10 cellular contexts compared by ENCODE assay signal in the genomic region with DNA sequence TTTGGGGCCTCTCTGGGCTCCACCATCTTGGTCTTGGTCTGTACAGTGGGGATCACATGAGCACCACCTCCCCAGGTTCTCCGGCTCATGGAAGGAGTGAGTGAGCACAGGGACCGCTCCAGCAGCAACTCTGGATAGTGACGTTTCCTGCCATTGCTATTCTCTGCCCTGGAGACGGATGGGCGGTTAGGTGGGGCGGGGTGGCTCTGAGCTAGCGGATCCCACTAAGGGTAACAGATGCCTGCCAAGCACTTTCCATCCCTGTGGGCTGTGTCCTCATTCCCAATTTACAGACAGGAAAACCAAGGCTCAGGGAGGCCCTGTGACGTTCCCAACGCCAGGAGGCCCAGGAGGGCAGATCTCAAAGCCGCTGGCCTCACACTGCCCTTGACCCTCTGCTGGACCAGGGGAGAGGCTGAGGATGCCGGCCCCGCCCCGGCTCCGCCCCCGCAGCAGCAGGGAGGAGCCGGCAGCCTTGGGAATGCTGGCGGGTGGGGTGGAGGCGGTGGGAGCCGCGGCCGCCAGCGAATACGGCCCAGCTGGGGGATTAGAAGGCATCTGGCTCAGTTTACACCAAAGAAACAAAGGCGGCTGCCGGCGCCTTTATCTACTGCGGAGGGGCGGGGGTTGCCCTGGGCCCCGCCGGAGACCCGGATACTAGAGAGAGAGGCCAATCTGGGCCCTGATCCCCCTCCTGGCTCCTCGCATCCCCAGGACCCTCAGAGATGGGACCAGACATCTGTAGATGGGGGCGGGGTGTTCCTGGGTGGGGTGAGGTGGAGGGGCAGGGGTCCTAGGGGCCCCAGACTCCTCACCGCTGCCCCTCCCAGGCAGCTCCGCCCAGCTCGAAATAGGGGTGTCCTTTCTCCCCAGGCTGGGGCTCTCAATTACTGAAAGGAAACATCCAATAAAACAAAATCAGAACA.
DNase-seq lines count a peak whose midpoint lies in the region; ATAC-seq and TF ChIP-seq lines count a peak whose summit lies in the region.
"Had no signal": no experiment of that assay in that cellular context is flagged by ENCODE, and none has a peak within 500 bp of the region (broad histone marks: within the 10 kb centered on the region; RNA-seq: fewer than 3 reads in every experiment).

No MANE protein-coding gene starts in this region.

- POLR2A ChIA-PET in OCI-LY7 (lab: Charles Lee), result no interaction called here

- H3K27ac Mint-ChIP-seq in endodermal cell, result no peak overlapping the region
- H3K27ac Mint-ChIP-seq: T-helper 1 cell treated with Interleukin-12 subunit alpha and Interleukin-12 subunit beta and Interleukin-4 antibody, amounts not matched to agents 30 μg/mL and 1 μg/mL, for 36 hours had no signal

- H3K4me1 ChIP-seq in endodermal cell (ENCODE audit: control insufficient read depth, insufficient read depth, low read length), result no peaks in the 10 kb centered on the region
- peaks cover 3% of the 10 kb centered on the region for H3K4me1 ChIP-seq in OCI-LY7 (ENCODE audit: insufficient read depth, low read length, poor library complexity, severe bottlenecking)

- H3K9me3 ChIP-seq in endodermal cell (ENCODE audit: control insufficient read depth, low read length) (no peaks in the 10 kb centered on the region), OCI-LY7 (ENCODE audit: low read length) (no peaks in the 10 kb centered on the region)

- H3K27ac ChIP-seq in endodermal cell (ENCODE audit: low read depth, low read length) (peak overlapping the region; percentile 92), OCI-LY7 (ENCODE audit: low read depth, low read length, poor library complexity, severe bottlenecking) (no peak overlapping the region)

- H3K36me3 ChIP-seq in endodermal cell (ENCODE audit: control insufficient read depth, insufficient read depth, low read length) (no peaks in the 10 kb centered on the region), OCI-LY7 (ENCODE audit: insufficient read depth, low read length) (no peaks in the 10 kb centered on the region)

- H3K27me3 Mint-ChIP-seq in endodermal cell (ENCODE audit: insufficient read depth), result no peaks in the 10 kb centered on the region

- no peak overlapping the region for H3K4me2 ChIP-seq in OCI-LY7 (ENCODE audit: low read length)

- peak overlapping the region; percentile 51 for H3K4me3 Mint-ChIP-seq in endodermal cell
- H3K4me3 Mint-ChIP-seq: T-helper 1 cell treated with Interleukin-12 subunit alpha and Interleukin-12 subunit beta and Interleukin-4 antibody, amounts not matched to agents 30 μg/mL and 1 μg/mL, for 36 hours had no signal

- H3K9me3 Mint-ChIP-seq in endodermal cell, result no peaks in the 10 kb centered on the region
- H3K9me3 Mint-ChIP-seq: T-helper 1 cell treated with Interleukin-12 subunit alpha and Interleukin-12 subunit beta and Interleukin-4 antibody, amounts not matched to agents 30 μg/mL and 1 μg/mL, for 36 hours had no signal

- no peaks in the 10 kb centered on the region; the same call in 1 of the 2 replicates for H4K20me1 ChIP-seq in OCI-LY7 (ENCODE audit: insufficient read depth, low read length)

- BruUV-seq in OCI-LY7 (replicated peaks; lab: Mats Ljungman, UMichigan), result no TSS peak

- H3K4me3 ChIP-seq in endodermal cell (ENCODE audit: low read length) (peak overlapping the region; percentile 71), OCI-LY7 (ENCODE audit: low read depth, low read length, poor library complexity, severe bottlenecking) (no peak overlapping the region)

- no peaks in the 10 kb centered on the region for H3K79me2 ChIP-seq in OCI-LY7 (ENCODE audit: insufficient read depth, low read depth, low read length)

- intact Hi-C loops in OCI-LY7 (cut with micrococcal nuclease; ENCODE audit: unreplicated experiment), result no loop called here

- peaks cover 6% of the 10 kb centered on the region for H3K4me1 Mint-ChIP-seq in endodermal cell

- no peaks in the 10 kb centered on the region for H3K36me3 Mint-ChIP-seq in endodermal cell (ENCODE audit: low read depth)

- no peaks in the 10 kb centered on the region for H3K9me2 ChIP-seq in OCI-LY7 (ENCODE audit: insufficient read depth, low read length)

- no peaks in the 10 kb centered on the region for H3K27me3 ChIP-seq in endodermal cell (ENCODE audit: control insufficient read depth, insufficient read depth, low read length, poor library complexity, severe bottlenecking)

- 17 to 18% methylated on average over 13 to 35 of the region's 36 CpGs for WGBS in endodermal cell (ENCODE audit: insufficient coverage in 1 of 2, insufficient read length in 1 of 2), 2 experiments

- DNase-seq in AG08396 (ENCODE audit: low spot score) (peak; percentile 95), NCI-H146 (lab: John Stamatoyannopoulos, UW) (peak; percentile 44), endodermal cell (peak; percentile 97), mucosa of gallbladder (ENCODE audit: low spot score) (peak; percentile 41), NCI-H526 treated with DMSO at 0.1 percent for 48 hours (lab: John Stamatoyannopoulos, UW) (no peak), OCI-LY7 (ENCODE audit: low spot score) (no peak), pons (ENCODE audit: low spot score) (no peak)
- DNase-seq: occipital lobe had no signal

- CTCF ChIA-PET in OCI-LY7 (lab: Charles Lee; ENCODE audit: unreplicated experiment), result no interaction called here

- TF ChIP-seq CTCF in endodermal cell (conservative IDR thresholded peaks at IDR 0.05), result peak; percentile 30
- no peak for TF ChIP-seq CTCF in OCI-LY7 (conservative IDR thresholded peaks at IDR 0.05; ENCODE audit: low read length)

- H3K9ac ChIP-seq in endodermal cell (ENCODE audit: extremely low read depth, low read length, poor library complexity, severe bottlenecking), result peak overlapping the region; percentile 47

- no peak overlapping the region for H2AFZ ChIP-seq in OCI-LY7 (ENCODE audit: low read length)

- no peak for ATAC-seq in HG02571 (IDR thresholded peaks at IDR 0.05; ENCODE audit: unreplicated experiment)

Comparison
In these comparisons a context has a peak if more than half of its experiments do, and no peak if none do; other contexts are left out.
1. DNase-seq: peak in AG08396 (single experiment), NCI-H146 (single experiment), endodermal cell (single experiment) and mucosa of gallbladder (single experiment); none in NCI-H526 treated with DMSO at 0.1 percent for 48 hours (single experiment), OCI-LY7 (single experiment) and pons (single experiment).